21 cellular contexts compared by ENCODE assay signal in genomic region chr10:30791197-30791611, GRCh38.
DNase-seq lines count a peak whose midpoint lies in the region; ATAC-seq lines count a peak whose summit lies in the region.
"Had no signal": no experiment of that assay in that cellular context is flagged by ENCODE, and none has a peak within 500 bp of the region (broad histone marks: within the 10 kb centered on the region; RNA-seq: fewer than 3 reads in every experiment).

No MANE protein-coding gene starts in this region.

- no peaks in the 10 kb centered on the region for H3K9me3 ChIP-seq in T-helper 17 cell (ENCODE audit: control insufficient read depth, low read length, poor library complexity, severe bottlenecking)
- H3K9me3 ChIP-seq: thoracic aorta had no signal

- H3K36me3 Mint-ChIP-seq in T-helper 1 cell treated with Interleukin-12 subunit alpha and Interleukin-12 subunit beta and Interleukin-4 antibody, amounts not matched to agents 30 μg/mL and 1 μg/mL, for 36 hours (ENCODE audit: low read depth) = peaks cover 11% of the 10 kb centered on the region
- H3K36me3 Mint-ChIP-seq in T-helper 17 cell (ENCODE audit: low read depth) = peaks cover 2% of the 10 kb centered on the region
- H3K36me3 Mint-ChIP-seq: stimulated activated memory B cell treated with anti-CD40 and anti-IgM and Interleukin-4, amounts not matched to agents 10 μg/mL and 1 μg/mL and 100 μg/mL, for 72 hours had no signal

- DNase-seq in T-helper 1 cell = no peak
- DNase-seq in T-helper 17 cell = no peak
- DNase-seq in dermis microvascular lymphatic vessel endothelial cell (ENCODE audit: low read depth in 2 of 2) = peak; percentile 65 to 81
- DNase-seq in sciatic nerve (ENCODE audit: low spot score) = no peak
- DNase-seq in NCI-H2171 (lab: John Stamatoyannopoulos, UW) = no peak
- DNase-seq in NCI-H1105 (lab: John Stamatoyannopoulos, UW) = no peak
- DNase-seq: aorta; COR-L47; DND-41; islet precursor cell; KBM-7; NCI-H526 treated with DMSO at 0.1 percent for 48 hours; stimulated activated CD4-positive, alpha-beta T cell treated with anti-CD3 and anti-CD28 coated beads, Interleukin-2, amount 100 ng/mL, for 24 hours; T1000 had no signal

- H3K27ac Mint-ChIP-seq in T-helper 1 cell treated with Interleukin-12 subunit alpha and Interleukin-12 subunit beta and Interleukin-4 antibody, amounts not matched to agents 30 μg/mL and 1 μg/mL, for 36 hours = peak overlapping the region; percentile 39
- H3K27ac Mint-ChIP-seq in T-helper 17 cell = peak overlapping the region; percentile 87
- H3K27ac Mint-ChIP-seq: progenitor cell of endocrine pancreas; stimulated activated memory B cell treated with anti-CD40 and anti-IgM and Interleukin-4, amounts not matched to agents 10 μg/mL and 1 μg/mL and 100 μg/mL, for 72 hours had no signal

- ATAC-seq in T-helper 17 cell = no peak
- peak; percentile 67 for ATAC-seq in sciatic nerve
- no peak for ATAC-seq in HG03095 (IDR thresholded peaks at IDR 0.05; ENCODE audit: unreplicated experiment)
- ATAC-seq: esophagus mucosa; stimulated activated memory B cell treated with anti-CD40 and anti-IgM and Interleukin-4, amounts not matched to agents 10 μg/mL and 1 μg/mL and 100 μg/mL, for 72 hours had no signal

- peaks cover 33% of the 10 kb centered on the region for H3K4me1 Mint-ChIP-seq in T-helper 1 cell treated with Interleukin-12 subunit alpha and Interleukin-12 subunit beta and Interleukin-4 antibody, amounts not matched to agents 30 μg/mL and 1 μg/mL, for 36 hours (ENCODE audit: low read depth)
- peaks cover 15% of the 10 kb centered on the region for H3K4me1 Mint-ChIP-seq in T-helper 17 cell

- H3K27me3 Mint-ChIP-seq in T-helper 1 cell treated with Interleukin-12 subunit alpha and Interleukin-12 subunit beta and Interleukin-4 antibody, amounts not matched to agents 30 μg/mL and 1 μg/mL, for 36 hours (ENCODE audit: low read depth) = no peaks in the 10 kb centered on the region
- H3K27me3 Mint-ChIP-seq in T-helper 17 cell = no peaks in the 10 kb centered on the region

- no peaks in the 10 kb centered on the region for H3K9me3 Mint-ChIP-seq in T-helper 1 cell treated with Interleukin-12 subunit alpha and Interleukin-12 subunit beta and Interleukin-4 antibody, amounts not matched to agents 30 μg/mL and 1 μg/mL, for 36 hours
- H3K9me3 Mint-ChIP-seq: stimulated activated memory B cell treated with anti-CD40 and anti-IgM and Interleukin-4, amounts not matched to agents 10 μg/mL and 1 μg/mL and 100 μg/mL, for 72 hours had no signal

- intact Hi-C loops in sciatic nerve (cut with DNase I) = no loop called here

- H3K4me3 Mint-ChIP-seq in T-helper 1 cell treated with Interleukin-12 subunit alpha and Interleukin-12 subunit beta and Interleukin-4 antibody, amounts not matched to agents 30 μg/mL and 1 μg/mL, for 36 hours = no peak overlapping the region
- H3K4me3 Mint-ChIP-seq in T-helper 17 cell = peak overlapping the region; percentile 50
- H3K4me3 Mint-ChIP-seq: neural crest cell; stimulated activated memory B cell treated with anti-CD40 and anti-IgM and Interleukin-4, amounts not matched to agents 10 μg/mL and 1 μg/mL and 100 μg/mL, for 72 hours had no signal

Comparison
In these comparisons a context has a peak if more than half of its experiments do, and no peak if none do; other contexts are left out.
1. DNase-seq: peak in dermis microvascular lymphatic vessel endothelial cell (2 of 2); none in T-helper 1 cell (0 of 5), T-helper 17 cell (0 of 3), sciatic nerve (single experiment), NCI-H2171 (single experiment) and NCI-H1105 (single experiment).